Comparison of ENCODE assay signal across 16 cellular contexts in the genomic region with DNA sequence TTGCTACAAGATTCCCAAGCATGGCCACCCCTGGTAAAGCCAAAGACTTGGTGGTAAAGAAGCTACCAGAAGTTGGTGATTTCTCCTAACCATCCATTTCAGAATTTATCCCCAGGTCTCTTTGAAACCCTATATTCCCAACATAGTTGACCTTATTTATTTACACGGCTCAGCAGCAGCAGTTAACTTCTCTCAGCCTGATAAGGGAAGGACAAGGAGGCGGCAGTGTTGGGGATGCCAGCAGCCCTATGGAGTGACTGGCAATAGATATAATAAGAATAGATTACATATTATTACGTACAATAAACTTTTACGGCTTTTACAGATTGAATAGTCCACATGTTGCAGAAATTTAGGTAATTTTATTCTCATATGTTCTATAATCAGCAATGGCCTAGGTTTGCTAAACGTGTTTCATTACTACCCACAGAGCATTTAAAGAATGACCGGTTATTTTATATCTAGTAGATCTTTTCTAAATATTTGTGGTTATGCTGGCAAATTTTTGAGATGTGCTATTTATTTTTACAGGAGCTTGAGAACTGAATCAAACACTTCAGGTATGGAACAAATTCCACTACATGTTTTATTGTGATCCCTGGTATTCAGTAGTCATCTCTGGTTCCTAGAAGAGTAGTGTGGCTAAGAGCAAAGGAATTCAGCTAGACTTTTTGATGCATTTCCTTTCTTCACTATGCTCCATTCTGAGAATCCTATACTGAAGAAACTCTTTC. TPM values are rescaled to one million over a fixed set of nuclear protein-coding genes. Genes with fewer than 3 reads are reported as not detected.
DNase-seq lines count a peak whose midpoint lies in the region; ATAC-seq and TF ChIP-seq lines count a peak whose summit lies in the region.
"Had no signal": no experiment of that assay in that cellular context is flagged by ENCODE, and none has a peak within 500 bp of the region (broad histone marks: within the 10 kb centered on the region; RNA-seq: fewer than 3 reads in every experiment).

No MANE protein-coding gene starts in this region.

- no peaks in the 10 kb centered on the region for H3K36me3 ChIP-seq in psoas muscle (ENCODE audit: insufficient read depth in 1 of 2, low read depth in 1 of 2)
- H3K36me3 ChIP-seq: BE2C, vagina, WERI-Rb-1 had no signal

- ATAC-seq in psoas muscle = no peak

- POLR2A ChIA-PET in GM10248 (lab: Yijun Ruan, JAX) = no interaction called here

- no peaks in the 10 kb centered on the region for H3K9me3 ChIP-seq in psoas muscle
- H3K9me3 ChIP-seq: BE2C, vagina had no signal

- no peaks in the 10 kb centered on the region for H3K27me3 ChIP-seq in psoas muscle (ENCODE audit: insufficient read depth in 3 of 3, low read length in 2 of 3)
- H3K27me3 ChIP-seq: vagina had no signal

- H3K4me3 ChIP-seq in astrocyte of the cerebellum (ENCODE audit: low read depth, low read length) = no peak overlapping the region
- H3K4me3 ChIP-seq in psoas muscle = no peak overlapping the region
- H3K4me3 ChIP-seq: vagina had no signal

- no peaks in the 10 kb centered on the region for H3K4me1 ChIP-seq in psoas muscle
- H3K4me1 ChIP-seq: BE2C, vagina had no signal

- no peak for TF ChIP-seq CTCF in astrocyte of the cerebellum (IDR thresholded peaks at IDR 0.05; ENCODE audit: low read depth, low read length, missing control alignments)
- TF ChIP-seq CTCF in GM10248 (IDR thresholded peaks at IDR 0.05; ENCODE audit: control extremely low read depth, extremely low read depth, low read depth, missing control alignments) = no peak
- no peak for TF ChIP-seq CTCF in psoas muscle (IDR thresholded peaks at IDR 0.05)

- intact Hi-C loops in psoas muscle (cut with DNase I) = no loop called here

- CTCF ChIA-PET in GM10248 (lab: Yijun Ruan, JAX) = interaction anchor here (1.6 kb wide), 1 partner anchor 14 kb away, joined by 6 read pairs; no protein-coding TSS in a partner anchor

- in situ Hi-C loops in ACHN (cut with HindIII; ENCODE audit: low pct_ligation_motif_present, low pct_unique_long_range_greater_than_20kb, low sequenced_read_pairs) = no loop called here
- in situ Hi-C loops in astrocyte of the cerebellum (cut with HindIII; ENCODE audit: low sequenced_read_pairs) = no loop called here
- in situ Hi-C loops in G401 (cut with HindIII; ENCODE audit: low sequenced_read_pairs) = no loop called here

- no peak overlapping the region for H3K27ac ChIP-seq in psoas muscle
- H3K27ac ChIP-seq: vagina, WERI-Rb-1 had no signal

- 78 to 82% (median 78%) methylated on average over 6 of the region's 6 CpGs for WGBS in psoas muscle, 3 donors

- DNase-seq in ACHN = peak; percentile 74
- DNase-seq in HS-27A (ENCODE audit: low read depth) = peak; percentile 86
- DNase-seq in astrocyte of the cerebellum (ENCODE audit: low read depth) = peak; percentile 66
- DNase-seq in kidney tubule cell (ENCODE audit: low spot score) = peak; percentile 72
- no peak for DNase-seq in G401 (ENCODE audit: low spot score)
- DNase-seq in GM10248 (ENCODE audit: extremely low spot score) = no peak
- no peak for DNase-seq in NCI-H1436 treated with DMSO at 0.1 percent for 48 hours (lab: John Stamatoyannopoulos, UW)
- DNase-seq in psoas muscle = no peak
- DNase-seq: BE2C, erythroblast, NCI-H1092 treated with DMSO at 0.1 percent for 48 hours, SHP77, WERI-Rb-1 had no signal

RNA-seq across cellular contexts. Expression of a gene that starts 19.8 kb away (rescaled TPM):
- total RNA-seq in G401 (2014; rRNA removed; shearing (Covaris generic)) = 10.2 and 35.5 TPM in 2 replicates
- 10 to 100 TPM; 12.0 to 22.7 (median 17.1) TPM for total RNA-seq in psoas muscle
- 10 to 100 TPM in 1 of 3 donors, 1 to 10 TPM in 2; 5.9 to 22.7 (median 8.8) TPM for polyA plus RNA-seq in psoas muscle

RNA-seq across cellular contexts. Expression of a gene that starts 32.2 kb away (rescaled TPM):
- total RNA-seq in G401 (2014; rRNA removed; shearing (Covaris generic)) = not detected in 2 replicates
- total RNA-seq in psoas muscle = not detected
- polyA plus RNA-seq in psoas muscle = not detected
- total RNA-seq: cardiac septum, NCI-H460, vagina had no signal

Comparison
In these comparisons a context has a peak if more than half of its experiments do, and no peak if none do; other contexts are left out.
1. DNase-seq: peak in ACHN (single experiment), HS-27A (single experiment), astrocyte of the cerebellum (single experiment) and kidney tubule cell (single experiment); none in G401 (single experiment), GM10248 (single experiment), NCI-H1436 treated with DMSO at 0.1 percent for 48 hours (single experiment) and psoas muscle (0 of 2).